8 cellular contexts compared by ENCODE assay signal in the genomic region with DNA sequence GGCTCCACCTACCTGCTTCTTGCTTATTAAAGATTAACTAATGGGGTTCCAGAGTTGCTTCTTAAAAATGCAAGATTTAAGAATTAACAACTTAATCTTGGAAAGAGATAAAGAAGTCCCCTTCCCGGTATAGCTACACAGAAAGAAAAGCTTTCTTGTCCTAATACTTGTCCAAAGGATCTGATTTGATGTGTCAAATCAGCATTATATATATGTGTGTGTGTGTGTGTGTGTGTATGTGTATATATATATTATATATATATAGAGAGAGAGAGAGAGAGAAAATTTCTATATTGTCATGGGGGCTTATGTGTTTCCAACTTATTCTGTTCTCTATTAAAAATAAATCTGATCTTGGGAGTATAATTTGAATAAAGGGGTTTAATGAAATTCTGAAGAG. TPM values are rescaled to one million over a fixed set of nuclear protein-coding genes. Genes with fewer than 3 reads are reported as not detected.
DNase-seq lines count a peak whose midpoint lies in the region; ATAC-seq and TF ChIP-seq lines count a peak whose summit lies in the region.

No MANE protein-coding gene starts in this region.

- peaks cover 19% of the 10 kb centered on the region for H3K27me3 Mint-ChIP-seq in CD4-positive, alpha-beta T cell
- H3K27me3 Mint-ChIP-seq in endothelial cell (ENCODE audit: unreplicated experiment): peaks cover 27% of the 10 kb centered on the region

- ATAC-seq in CD4-positive, alpha-beta T cell (ENCODE audit: poor library complexity): no peak
- ATAC-seq in GM19395 (IDR thresholded peaks at IDR 0.05; ENCODE audit: unreplicated experiment): no peak

- H3K36me3 ChIP-seq in OCI-LY7 (ENCODE audit: insufficient read depth, low read length) (peaks cover 3% of the 10 kb centered on the region; the same call in 1 of the 2 replicates), ovary (no peaks in the 10 kb centered on the region)

- BruUV-seq in OCI-LY7 (replicated peaks; lab: Mats Ljungman, UMichigan): no TSS peak

- 0% methylated on average over 1 of the region's 1 CpG for WGBS in ovary, 3 donors

- H3K4me1 Mint-ChIP-seq in CD4-positive, alpha-beta T cell (ENCODE audit: low read depth): peaks cover 51% of the 10 kb centered on the region
- H3K4me1 Mint-ChIP-seq in endothelial cell (ENCODE audit: unreplicated experiment): peaks cover 23% of the 10 kb centered on the region

- H4K20me1 ChIP-seq in OCI-LY7 (ENCODE audit: insufficient read depth, low read length): no peaks in the 10 kb centered on the region

- no peak for TF ChIP-seq POLR2A in ovary (IDR thresholded peaks at IDR 0.05)

- no peak for TF ChIP-seq CTCF in CD4-positive, alpha-beta T cell (IDR thresholded peaks at IDR 0.05)
- TF ChIP-seq CTCF in OCI-LY7 (conservative IDR thresholded peaks at IDR 0.05; ENCODE audit: low read length) (no peak), endothelial cell (IDR thresholded peaks at IDR 0.05; ENCODE audit: unreplicated experiment) (no peak), ovary (IDR thresholded peaks at IDR 0.05) (no peak)

- peak overlapping the region; percentile 97 for H3K27ac Mint-ChIP-seq in CD4-positive, alpha-beta T cell
- H3K27ac Mint-ChIP-seq in endothelial cell (ENCODE audit: unreplicated experiment): peak overlapping the region; percentile 74

- H3K27me3 ChIP-seq in CD4-positive, alpha-beta T cell (ENCODE audit: control insufficient read depth, insufficient read depth, low read length): no peaks in the 10 kb centered on the region
- H3K27me3 ChIP-seq in ovary: no peaks in the 10 kb centered on the region

- H3K4me1 ChIP-seq in OCI-LY7 (ENCODE audit: insufficient read depth, low read length, poor library complexity, severe bottlenecking) (peaks cover 47% of the 10 kb centered on the region), ovary (ENCODE audit: insufficient read depth) (peaks cover 2% of the 10 kb centered on the region)

- POLR2A ChIA-PET in CD4-positive, alpha-beta T cell (lab: Charles Lee): interaction anchor here (0.6 to 2.8 kb wide), 37 partner anchors 9 to 600 kb away, joined by 3 to 40 read pairs (median 5); a partner anchor contains a TSS
- POLR2A ChIA-PET in OCI-LY7 (lab: Charles Lee): interaction anchor here (0.8 to 3.0 kb wide), 17 partner anchors 9 to 263 kb away, joined by 3 to 25 read pairs (median 4); a partner anchor contains a TSS

- H3K4me2 ChIP-seq in OCI-LY7 (ENCODE audit: low read length): peak overlapping the region; percentile 80

- H3K27ac ChIP-seq in CD4-positive, alpha-beta T cell (ENCODE audit: low read depth, low read length): no peak overlapping the region
- peak overlapping the region; percentile 93 for H3K27ac ChIP-seq in OCI-LY7 (ENCODE audit: low read depth, low read length, poor library complexity, severe bottlenecking)
- H3K27ac ChIP-seq in ovary: peak overlapping the region; percentile 73 to 75

- H3K36me3 Mint-ChIP-seq in CD4-positive, alpha-beta T cell (ENCODE audit: low read depth): peaks cover 41% of the 10 kb centered on the region
- H3K36me3 Mint-ChIP-seq in endothelial cell (ENCODE audit: low read depth, unreplicated experiment): peaks cover 5% of the 10 kb centered on the region

- H2AFZ ChIP-seq in OCI-LY7 (ENCODE audit: low read length): peak overlapping the region; percentile 93

- CTCF ChIA-PET in CD4-positive, alpha-beta T cell (lab: Charles Lee): interaction anchor here (0.8 to 3.1 kb wide), 7 partner anchors 12 to 192 kb away, joined by 3 to 15 read pairs (median 4); no protein-coding TSS in a partner anchor
- CTCF ChIA-PET in OCI-LY7 (lab: Charles Lee; ENCODE audit: unreplicated experiment): interaction anchor here (0.5 to 0.8 kb wide), 2 partner anchors 11 to 366 kb away, joined by 3 to 6 read pairs; no protein-coding TSS in a partner anchor

- intact Hi-C loops in CD4-positive, alpha-beta T cell (cut with DNase I, micrococcal nuclease): loop anchor here in 1 of 2 experiments (2.0 to 10.0 kb wide), 2 partner anchors 59 to 941 kb away; a partner anchor contains a TSS
- intact Hi-C loops in OCI-LY7 (cut with micrococcal nuclease; ENCODE audit: unreplicated experiment): loop anchor here (2.0 kb wide), 1 partner anchor 59 kb away; no protein-coding TSS in a partner anchor
- intact Hi-C loops in ovary (cut with DNase I): no loop called here

- DNase-seq in CD4-positive, alpha-beta T cell: no peak
- DNase-seq in OCI-LY7 (ENCODE audit: low spot score) (no peak), endothelial cell (ENCODE audit: low spot score) (no peak), ovary (no peak), midbrain (lab: John Stamatoyannopoulos, UW) (no peak), DMS153 (lab: John Stamatoyannopoulos, UW) (no peak)
- no peak for DNase-seq in stimulated activated CD8-positive, alpha-beta memory T cell treated with anti-CD3 and anti-CD28 coated beads, Interleukin-4, amount 100 ng/mL, for 48 hours

- peaks cover 6% of the 10 kb centered on the region for H3K9me3 Mint-ChIP-seq in CD4-positive, alpha-beta T cell
- H3K9me3 Mint-ChIP-seq in endothelial cell (ENCODE audit: unreplicated experiment): peaks cover 4% of the 10 kb centered on the region

- H3K4me3 Mint-ChIP-seq in CD4-positive, alpha-beta T cell: peak overlapping the region; percentile 98
- H3K4me3 Mint-ChIP-seq in endothelial cell (ENCODE audit: unreplicated experiment): peak overlapping the region; percentile 98

- H3K79me2 ChIP-seq in OCI-LY7 (ENCODE audit: insufficient read depth, low read depth, low read length): peaks cover 3% of the 10 kb centered on the region

- H3K9me3 ChIP-seq in CD4-positive, alpha-beta T cell (ENCODE audit: control insufficient read depth, low read length): no peaks in the 10 kb centered on the region
- no peaks in the 10 kb centered on the region for H3K9me3 ChIP-seq in OCI-LY7 (ENCODE audit: low read length)
- H3K9me3 ChIP-seq in ovary: no peaks in the 10 kb centered on the region

- TF ChIP-seq EP300 in ovary (IDR thresholded peaks at IDR 0.05): no peak

- H3K9me2 ChIP-seq in OCI-LY7 (ENCODE audit: insufficient read depth, low read length): no peaks in the 10 kb centered on the region

- H3K4me3 ChIP-seq in OCI-LY7 (ENCODE audit: low read depth, low read length, poor library complexity, severe bottlenecking) (peak overlapping the region; percentile 69), ovary (peak overlapping the region; percentile 55)

RNA-seq across cellular contexts. Expression of a gene that starts 4.6 kb away (rescaled TPM):
- total RNA-seq in CD4-positive, alpha-beta T cell: 10 to 100 TPM; 22.7 to 24.8 TPM
- total RNA-seq in OCI-LY7 (2014; rRNA removed; shearing (Covaris generic)): 113 and 116 TPM in 2 replicates
- 104 and 113 TPM in 2 replicates for total RNA-seq in OCI-LY7 (2022)
- 27.2 TPM for total RNA-seq in endothelial cell (ENCODE audit: unreplicated experiment)
- 10 to 100 TPM; 48.6 to 78.9 (median 58.4) TPM for total RNA-seq in ovary
- 10 to 100 TPM; 53.5 to 69.7 TPM for polyA plus RNA-seq in ovary

RNA-seq across cellular contexts. Expression of a gene that starts 33.4 kb away (rescaled TPM):
- total RNA-seq in CD4-positive, alpha-beta T cell: not detected
- total RNA-seq in OCI-LY7 (2014; rRNA removed; shearing (Covaris generic)): 0.25 and 0.36 TPM in 2 replicates
- total RNA-seq in OCI-LY7 (2022) (1.0 and 1.1 TPM in 2 replicates), endothelial cell (ENCODE audit: unreplicated experiment) (1.4 TPM), ovary (not detected)
- under 1 TPM; 0.02 to 0.05 TPM for polyA plus RNA-seq in ovary
